In the genomic region with DNA sequence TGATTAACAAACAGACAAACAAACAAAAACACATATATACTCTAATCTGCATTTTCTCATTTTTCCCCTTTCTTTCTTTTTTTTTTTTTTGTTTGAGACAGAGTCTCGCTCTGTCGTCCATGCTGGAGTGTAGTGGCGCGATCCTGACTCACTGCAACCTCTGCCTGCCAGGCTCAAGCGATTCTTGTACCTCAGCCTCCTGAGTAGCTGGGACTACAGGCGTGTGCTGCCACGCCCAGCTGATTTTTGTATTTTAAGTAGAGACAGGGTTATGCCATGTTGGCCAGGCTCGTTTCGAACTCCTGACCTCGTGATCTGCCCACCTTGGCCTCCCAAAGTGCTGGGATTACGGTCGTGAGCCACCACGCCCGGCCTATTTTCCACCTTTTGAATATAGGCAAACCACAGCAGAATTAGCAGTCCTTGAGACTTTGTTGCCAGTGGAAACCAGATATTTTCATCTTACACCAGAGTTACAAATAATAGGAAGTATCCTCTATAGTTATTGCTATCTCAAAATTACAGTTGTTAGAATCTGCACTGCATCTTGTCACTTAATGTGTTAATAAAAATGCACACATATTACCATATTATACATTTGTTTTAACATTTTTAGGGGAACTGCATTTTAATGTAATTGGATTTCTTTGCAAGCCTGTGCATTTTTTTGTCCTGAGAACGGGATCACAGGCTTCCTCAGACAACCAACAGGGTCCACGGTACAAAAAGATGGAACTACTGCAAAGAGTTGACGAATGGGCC, we compare ENCODE assay signal across 20 cellular contexts.
"Had no signal": no experiment of that assay in that cellular context is flagged by ENCODE, and none has a peak within 500 bp of the region (broad histone marks: within the 10 kb centered on the region; RNA-seq: fewer than 3 reads in every experiment).

No MANE protein-coding gene starts in this region.

- H3K9ac ChIP-seq: parathyroid adenoma had no signal

- H3K4me1 ChIP-seq: left lung, uterus had no signal

- H3K4me3 ChIP-seq: body of pancreas, cardiac muscle cell, left lung, lung, uterus had no signal

- H3K36me3 ChIP-seq: cardiac muscle cell, left lung, neutrophil, uterus had no signal

- H3K36me3 Mint-ChIP-seq: stimulated activated effector memory CD8-positive, alpha-beta T cell treated with anti-CD3 and anti-CD28 coated beads, Interleukin-12 subunit alpha, Interleukin-12 subunit beta, amount 100 ng/mL, for 72 hours had no signal

- H2AFZ ChIP-seq: parathyroid adenoma had no signal

- ATAC-seq: activated CD4-positive, alpha-beta T cell treated with anti-CD3 and anti-CD28 coated beads for 36 hours; body of pancreas; right cardiac atrium; stimulated activated effector memory CD8-positive, alpha-beta T cell treated with anti-CD3 and anti-CD28 coated beads, Interleukin-12 subunit alpha, Interleukin-12 subunit beta, amount 100 ng/mL, for 72 hours had no signal

- H3K9me3 ChIP-seq: body of pancreas, left lung, neutrophil, uterus had no signal

- H3K4me3 Mint-ChIP-seq: activated B cell treated with CpG ODN at 0.5 μM for 24 hours; activated CD4-positive, alpha-beta T cell treated with anti-CD3 and anti-CD28 coated beads for 36 hours; nephron; stimulated activated effector memory CD8-positive, alpha-beta T cell treated with anti-CD3 and anti-CD28 coated beads, Interleukin-12 subunit alpha, Interleukin-12 subunit beta, amount 100 ng/mL, for 72 hours had no signal

- H3K27ac ChIP-seq: body of pancreas, cardiac muscle cell, left lung, neutrophil, parathyroid adenoma, uterus had no signal

- H3K27me3 ChIP-seq: body of pancreas, cardiac muscle cell, left lung, neutrophil, uterus had no signal

- H3K4me1 Mint-ChIP-seq: activated B cell treated with CpG ODN at 0.5 μM for 24 hours; activated CD4-positive, alpha-beta T cell treated with anti-CD3 and anti-CD28 coated beads for 36 hours; nephron; stimulated activated effector memory CD8-positive, alpha-beta T cell treated with anti-CD3 and anti-CD28 coated beads, Interleukin-12 subunit alpha, Interleukin-12 subunit beta, amount 100 ng/mL, for 72 hours had no signal

- H3K27ac Mint-ChIP-seq: activated B cell treated with CpG ODN at 0.5 μM for 24 hours; activated CD4-positive, alpha-beta T cell treated with anti-CD3 and anti-CD28 coated beads for 36 hours; nephron; stimulated activated effector memory CD8-positive, alpha-beta T cell treated with anti-CD3 and anti-CD28 coated beads, Interleukin-12 subunit alpha, Interleukin-12 subunit beta, amount 100 ng/mL, for 72 hours had no signal

- FAIRE-seq: endometrium had no signal

- H3K79me2 ChIP-seq: parathyroid adenoma had no signal

- H3K27me3 Mint-ChIP-seq: activated B cell treated with CpG ODN at 0.5 μM for 24 hours; activated CD4-positive, alpha-beta T cell treated with anti-CD3 and anti-CD28 coated beads for 36 hours had no signal

- H3K9me3 Mint-ChIP-seq: activated B cell treated with CpG ODN at 0.5 μM for 24 hours; nephron; stimulated activated effector memory CD8-positive, alpha-beta T cell treated with anti-CD3 and anti-CD28 coated beads, Interleukin-12 subunit alpha, Interleukin-12 subunit beta, amount 100 ng/mL, for 72 hours had no signal

- DNase-seq: activated B cell treated with CpG ODN at 0.5 μM for 24 hours; activated CD4-positive, alpha-beta T cell treated with anti-CD3 and anti-CD28 coated beads for 36 hours; activated CD4-positive, alpha-beta T cell treated with anti-CD3 and anti-CD28 coated beads, Interleukin-2, amount 50 U/mL, for 4 hours; activated gamma-delta T cell; activated naive CD4-positive, alpha-beta T cell treated with anti-CD3 and anti-CD28 coated beads, Interleukin-2, amount 50 U/mL, for 16 hours; body of pancreas; left lung; midbrain; right cardiac atrium; stimulated activated CD4-positive, alpha-beta T cell treated with anti-CD3 and anti-CD28 coated beads, Interleukin-1b, Interleukin-23, amount 100 ng/mL, for 48 hours; T-helper 1 cell; trophoblast cell; uterus had no signal
